In the genomic region with DNA sequence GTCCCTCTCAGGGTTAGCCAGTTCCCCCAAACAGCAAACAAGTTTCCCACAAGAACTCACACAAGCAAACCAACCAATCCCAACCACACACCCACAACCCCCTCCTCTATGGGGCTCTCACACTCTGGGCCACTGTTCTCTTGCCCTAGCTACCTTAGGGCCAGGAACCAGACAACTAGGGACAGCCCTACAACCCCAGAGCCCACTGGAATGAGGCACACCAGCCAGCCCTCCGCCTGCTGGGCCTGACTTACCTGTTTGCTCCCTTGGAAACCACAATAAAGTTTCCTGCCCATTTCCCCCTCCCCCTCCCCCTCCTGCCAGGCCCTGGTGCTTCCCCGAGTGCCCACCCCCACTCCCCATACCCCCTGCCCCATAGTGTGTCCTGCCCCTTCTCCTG, we compare ENCODE assay signal across 1 cellular context.
TF ChIP-seq lines count a peak whose summit lies in the region.

No MANE protein-coding gene starts in this region.

TF ChIP-seq in H1, 55 proteins besides CTCF, POLR2A, EP300 and RAD21 (continued from another document):
- TF ChIP-seq ATF3 (IDR thresholded peaks at IDR 0.05; ENCODE audit: insufficient read depth, low read depth, low read length) = no peak
- TF ChIP-seq BRCA1 (IDR thresholded peaks at IDR 0.05; ENCODE audit: low read depth, low read length) = no peak
- no peak for TF ChIP-seq HDAC2 (IDR thresholded peaks at IDR 0.05; ENCODE audit: borderline replicate concordance in 1 of 2, low read depth in 2 of 2, low read length in 2 of 2)
